Comparison of ENCODE assay signal across 8 cellular contexts in the genomic region with DNA sequence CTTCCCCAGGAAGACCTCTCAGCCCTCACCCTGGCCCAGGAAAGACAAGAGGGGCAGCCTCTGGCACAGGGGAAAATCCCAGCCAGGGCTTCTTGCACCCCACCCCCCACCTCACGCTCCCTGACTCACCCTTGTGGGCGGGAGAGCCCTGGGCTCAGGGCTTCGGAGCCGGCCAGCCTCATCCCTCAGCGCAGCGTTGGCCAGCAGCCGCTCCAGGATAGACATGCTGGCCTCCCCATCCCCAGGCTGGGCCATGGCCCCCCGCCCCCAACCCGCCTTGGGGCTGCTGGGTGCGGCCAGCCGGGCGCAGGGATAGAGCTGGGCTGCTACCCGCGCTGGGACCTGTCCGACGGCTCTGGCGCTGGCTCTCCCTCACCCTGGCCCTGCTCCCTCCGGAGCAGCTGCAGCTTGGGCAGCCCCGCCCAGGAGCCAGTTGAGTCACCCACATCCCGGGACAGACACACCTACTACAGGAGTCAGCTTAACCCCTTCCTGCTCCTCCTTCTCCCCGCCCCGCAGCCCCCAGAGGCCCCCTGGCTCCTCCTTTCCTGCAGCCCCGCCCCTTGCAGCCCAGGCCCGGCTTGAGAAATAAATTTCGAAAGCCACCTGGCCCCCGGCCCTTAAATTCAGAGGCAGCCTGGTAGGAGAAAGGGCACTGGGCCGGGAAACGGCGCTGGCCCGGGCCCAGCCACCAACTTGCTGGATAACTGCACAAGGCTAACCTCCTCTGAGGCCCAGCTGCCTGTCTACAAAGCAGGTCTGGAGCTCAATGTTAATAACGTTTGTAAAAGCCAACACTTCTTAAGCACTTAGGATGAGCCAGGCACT. TPM values are rescaled to one million over a fixed set of nuclear protein-coding genes. Genes with fewer than 3 reads are reported as not detected.
DNase-seq lines count a peak whose midpoint lies in the region; ATAC-seq and TF ChIP-seq lines count a peak whose summit lies in the region.

No MANE protein-coding gene starts in this region.

- POLR2A ChIA-PET in activated B cell treated with CpG ODN at 0.5 μM for 24 hours (lab: Charles Lee), result interaction anchor here (0.9 kb wide), 1 partner anchor 24 kb away, joined by 3 read pairs; a partner anchor contains a TSS

- peak; percentile 86 for ATAC-seq in activated B cell treated with CpG ODN at 0.5 μM for 24 hours (ENCODE audit: low read depth)

- CTCF ChIA-PET in activated B cell treated with CpG ODN at 0.5 μM for 24 hours (lab: Charles Lee), result no interaction called here

- TF ChIP-seq CTCF in GM12865 (IDR thresholded peaks at IDR 0.05; ENCODE audit: insufficient read depth, low read depth, low read length, missing control alignments), result no peak
- TF ChIP-seq CTCF in HFFc6 (IDR thresholded peaks at IDR 0.05), result no peak
- TF ChIP-seq CTCF in NB4 (IDR thresholded peaks at IDR 0.05; ENCODE audit: low read depth, low read length), result no peak
- TF ChIP-seq CTCF in activated B cell treated with CpG ODN at 0.5 μM for 24 hours (IDR thresholded peaks at IDR 0.05), result no peak

- peak overlapping the region; percentile 56 for H3K27ac ChIP-seq in cingulate gyrus (ENCODE audit: low read depth, low read length)

- H3K27me3 Mint-ChIP-seq in HFFc6 (ENCODE audit: insufficient read depth) (peaks cover 4% of the 10 kb centered on the region; the same call in 1 of the 2 replicates), activated B cell treated with CpG ODN at 0.5 μM for 24 hours (peaks cover 5% of the 10 kb centered on the region)

- no peak for TF ChIP-seq POLR2A in NB4 (IDR thresholded peaks at IDR 0.05; ENCODE audit: extremely low read depth, insufficient read length)

- H3K27ac Mint-ChIP-seq in HFFc6 (peak overlapping the region; percentile 92), activated B cell treated with CpG ODN at 0.5 μM for 24 hours (no peak overlapping the region)

- peak overlapping the region; percentile 27 for H3K4me3 ChIP-seq in GM12865 (ENCODE audit: low read depth, low read length)
- H3K4me3 ChIP-seq in NB4 (ENCODE audit: low read depth, low read length), result peak overlapping the region; percentile 11

- H3K36me3 Mint-ChIP-seq in HFFc6 (ENCODE audit: low read depth), result peaks cover 29% of the 10 kb centered on the region
- peaks cover 8% of the 10 kb centered on the region for H3K36me3 Mint-ChIP-seq in activated B cell treated with CpG ODN at 0.5 μM for 24 hours (ENCODE audit: low read depth)

- H3K4me3 Mint-ChIP-seq in HFFc6 (peak overlapping the region; percentile 88), activated B cell treated with CpG ODN at 0.5 μM for 24 hours (peak overlapping the region; percentile 25)

- H3K9me3 Mint-ChIP-seq in HFFc6 (no peaks in the 10 kb centered on the region), activated B cell treated with CpG ODN at 0.5 μM for 24 hours (no peaks in the 10 kb centered on the region)

- DNase-seq in GM12865 (ENCODE audit: low read depth) (peak; percentile 81), HFFc6 (peak; percentile 96), NB4 (ENCODE audit: low read depth) (peak; percentile 97), activated B cell treated with CpG ODN at 0.5 μM for 24 hours (no peak), kidney tubule cell (ENCODE audit: low spot score) (peak; percentile 96)
- DNase-seq in stimulated activated CD4-positive, alpha-beta T cell treated with anti-CD3 and anti-CD28 coated beads, Interleukin-1b, Interleukin-23, amount 100 ng/mL, for 48 hours, result peak; percentile 79
- DNase-seq in central memory CD4-positive, alpha-beta T cell, result no peak

- intact Hi-C loops in activated B cell treated with CpG ODN at 0.5 μM for 24 hours (cut with micrococcal nuclease), result no loop called here

- H3K4me1 Mint-ChIP-seq in HFFc6 (ENCODE audit: low read depth) (peaks cover 59% of the 10 kb centered on the region), activated B cell treated with CpG ODN at 0.5 μM for 24 hours (peaks cover 17% of the 10 kb centered on the region)

RNA-seq across cellular contexts. Expression of a gene that starts 13.4 kb away (rescaled TPM):
- total RNA-seq in HFFc6 (2021; fragmentation: NEBNext Ultra II Directional; extraction: Animal tissue kit (Norgen Biotek cat#: 25700)), result 100 to 1,000 TPM; 118 to 134 (median 123) TPM
- total RNA-seq in activated B cell treated with CpG ODN at 0.5 μM for 24 hours, result 13.9 and 14.3 TPM in 2 replicates

RNA-seq across cellular contexts. Expression of a gene that starts 24.4 kb away (rescaled TPM):
- total RNA-seq in HFFc6 (2021; fragmentation: NEBNext Ultra II Directional; extraction: Animal tissue kit (Norgen Biotek cat#: 25700)), result 100 to 1,000 TPM in 5 of 6 experiments, 10 to 100 TPM in 1; 84.0 to 141 (median 133) TPM
- 120 and 127 TPM in 2 replicates for total RNA-seq in activated B cell treated with CpG ODN at 0.5 μM for 24 hours

RNA-seq across cellular contexts. Expression of a gene that starts 26.8 kb away (rescaled TPM):
- not detected for total RNA-seq in HFFc6 (2021; fragmentation: NEBNext Ultra II Directional; extraction: Animal tissue kit (Norgen Biotek cat#: 25700))
- total RNA-seq in activated B cell treated with CpG ODN at 0.5 μM for 24 hours, result not detected in 2 replicates

Comparison
In these comparisons a context has a peak if more than half of its experiments do, and no peak if none do; other contexts are left out.
1. DNase-seq: peak in GM12865 (single experiment), HFFc6 (single experiment), NB4 (single experiment), kidney tubule cell (single experiment) and stimulated activated CD4-positive, alpha-beta T cell treated with anti-CD3 and anti-CD28 coated beads, Interleukin-1b, Interleukin-23, amount 100 ng/mL, for 48 hours (single experiment); none in activated B cell treated with CpG ODN at 0.5 μM for 24 hours (single experiment) and central memory CD4-positive, alpha-beta T cell (single experiment).